Comparison of ENCODE assay signal across 1 cellular context in genomic region chr10:44259090-44259874, GRCh38.
A peak's percentile ranks its signal among the peaks of the same experiment; 100 is the strongest.
TF ChIP-seq lines count a peak whose summit lies in the region.

No MANE protein-coding gene starts in this region.

TF ChIP-seq in HepG2, 621 proteins besides CTCF, POLR2A, EP300 and RAD21 (continued from another document and continues in another):
- TF ChIP-seq NFIB (CRISPR knock-in tag; IDR thresholded peaks at IDR 0.05; ENCODE audit: borderline replicate concordance) (no peak; the same call in 1 of the 2 replicates), ZNF781 (CRISPR knock-in tag; IDR thresholded peaks at IDR 0.05; ENCODE audit: borderline replicate concordance, not compliant biosample characterization) (peak; percentile 57), NFYB (CRISPR knock-in tag; IDR thresholded peaks at IDR 0.05) (no peak; the same call in 1 of the 2 replicates), ZNF180 (CRISPR knock-in tag; IDR thresholded peaks at IDR 0.05; ENCODE audit: borderline replicate concordance, low read depth) (no peak), SPEN (CRISPR knock-in tag; IDR thresholded peaks at IDR 0.05; ENCODE audit: low read depth) (peak; percentile 85), GFI1 (CRISPR knock-in tag; IDR thresholded peaks at IDR 0.05; ENCODE audit: borderline replicate concordance) (peak; percentile 88), ZBTB4 (CRISPR knock-in tag; IDR thresholded peaks at IDR 0.05; ENCODE audit: borderline replicate concordance) (peak; percentile 97; the same call in 1 of the 2 replicates), ZMYM3 (CRISPR knock-in tag; IDR thresholded peaks at IDR 0.05) (peak; percentile 69), GABPB1 (CRISPR knock-in tag; IDR thresholded peaks at IDR 0.05) (peak; percentile 49; the same call in 1 of the 2 replicates), GZF1 (CRISPR knock-in tag; IDR thresholded peaks at IDR 0.05) (no peak), ZNF564 (CRISPR knock-in tag; IDR thresholded peaks at IDR 0.05) (peak; percentile 99), TBX3 (IDR thresholded peaks at IDR 0.05; ENCODE audit: borderline replicate concordance) (peak; percentile 84; the same call in 1 of the 2 replicates), ZNF644 (CRISPR knock-in tag; IDR thresholded peaks at IDR 0.05; ENCODE audit: low read depth) (peak; percentile 86), CENPT (CRISPR knock-in tag; IDR thresholded peaks at IDR 0.05; ENCODE audit: low read depth) (no peak), TARDBP (CRISPR knock-in tag; IDR thresholded peaks at IDR 0.05) (peak; percentile 97), PHB2 (IDR thresholded peaks at IDR 0.05; ENCODE audit: partially characterized antibody) (no peak), E2F2 (CRISPR knock-in tag; IDR thresholded peaks at IDR 0.05; ENCODE audit: borderline replicate concordance) (no peak), ZNF788 (CRISPR knock-in tag; IDR thresholded peaks at IDR 0.05; ENCODE audit: borderline replicate concordance) (peak; percentile 97; the same call in 1 of the 2 replicates), ZNF264 (CRISPR knock-in tag; IDR thresholded peaks at IDR 0.05) (peak; percentile 77), JDP2 (CRISPR knock-in tag; IDR thresholded peaks at IDR 0.05; ENCODE audit: borderline replicate concordance) (no peak), JARID2 (CRISPR knock-in tag; IDR thresholded peaks at IDR 0.05; ENCODE audit: insufficient replicate concordance) (peak; percentile 59), THAP11 (CRISPR knock-in tag; IDR thresholded peaks at IDR 0.05) (peak; percentile 80), ZFY (CRISPR knock-in tag; IDR thresholded peaks at IDR 0.05) (peak; percentile 60), HHEX (CRISPR knock-in tag; IDR thresholded peaks at IDR 0.05) (peak; percentile 70; the same call in 1 of the 2 replicates), ZNF12 (CRISPR knock-in tag; IDR thresholded peaks at IDR 0.05) (peak; percentile 71; the same call in 1 of the 2 replicates), NFYC (CRISPR knock-in tag; IDR thresholded peaks at IDR 0.05) (peak; percentile 37; the same call in 1 of the 2 replicates), RNF2 (conservative IDR thresholded peaks at IDR 0.05; ENCODE audit: low read depth) (peak; percentile 95), MTERF4 (CRISPR knock-in tag; IDR thresholded peaks at IDR 0.05) (no peak), KDM3A (CRISPR knock-in tag; IDR thresholded peaks at IDR 0.05; ENCODE audit: low read depth) (peak; percentile 76), NR2F2 (IDR thresholded peaks at IDR 0.05; ENCODE audit: borderline replicate concordance, low read depth) (peak; percentile 89; the same call in 1 of the 2 replicates), PHF8 (CRISPR knock-in tag; IDR thresholded peaks at IDR 0.05) (0 out of 2 replicates have a peak, but pooled peaks have one; percentile 23), ZNF577 (CRISPR knock-in tag; IDR thresholded peaks at IDR 0.05; ENCODE audit: borderline replicate concordance, low read depth) (no peak), FOXO1 (CRISPR knock-in tag; IDR thresholded peaks at IDR 0.05) (peak; percentile 99), ZNF792 (CRISPR knock-in tag; IDR thresholded peaks at IDR 0.05) (peak; percentile 74; the same call in 1 of the 2 replicates), ZNF674 (CRISPR knock-in tag; IDR thresholded peaks at IDR 0.05; ENCODE audit: low read depth) (no peak), ZNF234 (CRISPR knock-in tag; conservative IDR thresholded peaks at IDR 0.05) (no peak), CHD2 (IDR thresholded peaks at IDR 0.05; ENCODE audit: low read depth, low read length) (no peak), ZFP41 (CRISPR knock-in tag; IDR thresholded peaks at IDR 0.05; ENCODE audit: borderline replicate concordance) (0 out of 2 replicates have a peak, but pooled peaks have one; percentile 75), MAX (IDR thresholded peaks at IDR 0.05) (peak; percentile 97), ZNF605 (CRISPR knock-in tag; IDR thresholded peaks at IDR 0.05) (peak; percentile 97), NFE2 (CRISPR knock-in tag; IDR thresholded peaks at IDR 0.05) (no peak), ETV5 (CRISPR knock-in tag; IDR thresholded peaks at IDR 0.05; ENCODE audit: borderline replicate concordance) (peak; percentile 92), ZSCAN29 (CRISPR knock-in tag; conservative IDR thresholded peaks at IDR 0.05) (peak; percentile 90)
- TF ChIP-seq, protein P1, sequence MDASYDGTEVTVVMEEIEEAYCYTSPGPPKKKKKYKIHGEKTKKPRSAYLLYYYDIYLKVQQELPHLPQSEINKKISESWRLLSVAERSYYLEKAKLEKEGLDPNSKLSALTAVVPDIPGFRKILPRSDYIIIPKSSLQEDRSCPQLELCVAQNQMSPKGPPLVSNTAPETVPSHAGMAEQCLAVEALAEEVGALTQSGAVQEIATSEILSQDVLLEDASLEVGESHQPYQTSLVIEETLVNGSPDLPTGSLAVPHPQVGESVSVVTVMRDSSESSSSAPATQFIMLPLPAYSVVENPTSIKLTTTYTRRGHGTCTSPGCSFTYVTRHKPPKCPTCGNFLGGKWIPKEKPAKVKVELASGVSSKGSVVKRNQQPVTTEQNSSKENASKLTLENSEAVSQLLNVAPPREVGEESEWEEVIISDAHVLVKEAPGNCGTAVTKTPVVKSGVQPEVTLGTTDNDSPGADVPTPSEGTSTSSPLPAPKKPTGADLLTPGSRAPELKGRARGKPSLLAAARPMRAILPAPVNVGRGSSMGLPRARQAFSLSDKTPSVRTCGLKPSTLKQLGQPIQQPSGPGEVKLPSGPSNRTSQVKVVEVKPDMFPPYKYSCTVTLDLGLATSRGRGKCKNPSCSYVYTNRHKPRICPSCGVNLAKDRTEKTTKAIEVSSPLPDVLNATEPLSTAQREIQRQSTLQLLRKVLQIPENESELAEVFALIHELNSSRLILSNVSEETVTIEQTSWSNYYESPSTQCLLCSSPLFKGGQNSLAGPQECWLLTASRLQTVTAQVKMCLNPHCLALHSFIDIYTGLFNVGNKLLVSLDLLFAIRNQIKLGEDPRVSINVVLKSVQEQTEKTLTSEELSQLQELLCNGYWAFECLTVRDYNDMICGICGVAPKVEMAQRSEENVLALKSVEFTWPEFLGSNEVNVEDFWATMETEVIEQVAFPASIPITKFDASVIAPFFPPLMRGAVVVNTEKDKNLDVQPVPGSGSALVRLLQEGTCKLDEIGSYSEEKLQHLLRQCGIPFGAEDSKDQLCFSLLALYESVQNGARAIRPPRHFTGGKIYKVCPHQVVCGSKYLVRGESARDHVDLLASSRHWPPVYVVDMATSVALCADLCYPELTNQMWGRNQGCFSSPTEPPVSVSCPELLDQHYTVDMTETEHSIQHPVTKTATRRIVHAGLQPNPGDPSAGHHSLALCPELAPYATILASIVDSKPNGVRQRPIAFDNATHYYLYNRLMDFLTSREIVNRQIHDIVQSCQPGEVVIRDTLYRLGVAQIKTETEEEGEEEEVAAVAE (CRISPR knock-in tag; IDR thresholded peaks at IDR 0.05; ENCODE audit: borderline replicate concordance), result peak; percentile 82
- TF ChIP-seq, protein P2, sequence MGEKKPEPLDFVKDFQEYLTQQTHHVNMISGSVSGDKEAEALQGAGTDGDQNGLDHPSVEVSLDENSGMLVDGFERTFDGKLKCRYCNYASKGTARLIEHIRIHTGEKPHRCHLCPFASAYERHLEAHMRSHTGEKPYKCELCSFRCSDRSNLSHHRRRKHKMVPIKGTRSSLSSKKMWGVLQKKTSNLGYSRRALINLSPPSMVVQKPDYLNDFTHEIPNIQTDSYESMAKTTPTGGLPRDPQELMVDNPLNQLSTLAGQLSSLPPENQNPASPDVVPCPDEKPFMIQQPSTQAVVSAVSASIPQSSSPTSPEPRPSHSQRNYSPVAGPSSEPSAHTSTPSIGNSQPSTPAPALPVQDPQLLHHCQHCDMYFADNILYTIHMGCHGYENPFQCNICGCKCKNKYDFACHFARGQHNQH (CRISPR knock-in tag; IDR thresholded peaks at IDR 0.05), result peak; percentile 96
- TF ChIP-seq, protein P3, sequence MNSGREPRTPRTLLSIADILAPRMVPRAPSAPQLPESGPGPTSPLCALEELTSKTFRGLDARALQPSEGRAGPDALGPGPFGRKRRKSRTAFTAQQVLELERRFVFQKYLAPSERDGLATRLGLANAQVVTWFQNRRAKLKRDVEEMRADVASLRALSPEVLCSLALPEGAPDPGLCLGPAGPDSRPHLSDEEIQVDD (CRISPR knock-in tag; IDR thresholded peaks at IDR 0.05; ENCODE audit: borderline replicate concordance), result peak; percentile 36; the same call in 1 of the 2 replicates
- TF ChIP-seq, protein P4, sequence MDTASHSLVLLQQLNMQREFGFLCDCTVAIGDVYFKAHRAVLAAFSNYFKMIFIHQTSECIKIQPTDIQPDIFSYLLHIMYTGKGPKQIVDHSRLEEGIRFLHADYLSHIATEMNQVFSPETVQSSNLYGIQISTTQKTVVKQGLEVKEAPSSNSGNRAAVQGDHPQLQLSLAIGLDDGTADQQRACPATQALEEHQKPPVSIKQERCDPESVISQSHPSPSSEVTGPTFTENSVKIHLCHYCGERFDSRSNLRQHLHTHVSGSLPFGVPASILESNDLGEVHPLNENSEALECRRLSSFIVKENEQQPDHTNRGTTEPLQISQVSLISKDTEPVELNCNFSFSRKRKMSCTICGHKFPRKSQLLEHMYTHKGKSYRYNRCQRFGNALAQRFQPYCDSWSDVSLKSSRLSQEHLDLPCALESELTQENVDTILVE (CRISPR knock-in tag; IDR thresholded peaks at IDR 0.05), result peak; percentile 81
- TF ChIP-seq, protein P5, sequence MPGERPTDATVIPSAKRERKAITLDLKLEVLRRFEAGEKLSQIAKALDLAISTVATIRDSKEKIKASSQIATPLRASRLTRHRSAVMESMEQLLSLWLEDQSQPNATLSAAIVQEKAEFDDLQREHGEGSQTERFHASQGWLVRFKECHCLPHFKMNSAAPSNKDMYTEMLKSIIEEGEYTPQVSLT (CRISPR knock-in tag; IDR thresholded peaks at IDR 0.05; ENCODE audit: borderline replicate concordance, low read depth), result peak; percentile 79; the same call in 1 of the 2 replicates
- TF ChIP-seq, protein P6, sequence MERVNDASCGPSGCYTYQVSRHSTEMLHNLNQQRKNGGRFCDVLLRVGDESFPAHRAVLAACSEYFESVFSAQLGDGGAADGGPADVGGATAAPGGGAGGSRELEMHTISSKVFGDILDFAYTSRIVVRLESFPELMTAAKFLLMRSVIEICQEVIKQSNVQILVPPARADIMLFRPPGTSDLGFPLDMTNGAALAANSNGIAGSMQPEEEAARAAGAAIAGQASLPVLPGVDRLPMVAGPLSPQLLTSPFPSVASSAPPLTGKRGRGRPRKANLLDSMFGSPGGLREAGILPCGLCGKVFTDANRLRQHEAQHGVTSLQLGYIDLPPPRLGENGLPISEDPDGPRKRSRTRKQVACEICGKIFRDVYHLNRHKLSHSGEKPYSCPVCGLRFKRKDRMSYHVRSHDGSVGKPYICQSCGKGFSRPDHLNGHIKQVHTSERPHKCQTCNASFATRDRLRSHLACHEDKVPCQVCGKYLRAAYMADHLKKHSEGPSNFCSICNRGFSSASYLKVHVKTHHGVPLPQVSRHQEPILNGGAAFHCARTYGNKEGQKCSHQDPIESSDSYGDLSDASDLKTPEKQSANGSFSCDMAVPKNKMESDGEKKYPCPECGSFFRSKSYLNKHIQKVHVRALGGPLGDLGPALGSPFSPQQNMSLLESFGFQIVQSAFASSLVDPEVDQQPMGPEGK (CRISPR knock-in tag; IDR thresholded peaks at IDR 0.05), result peak; percentile 94
- TF ChIP-seq, protein P7, sequence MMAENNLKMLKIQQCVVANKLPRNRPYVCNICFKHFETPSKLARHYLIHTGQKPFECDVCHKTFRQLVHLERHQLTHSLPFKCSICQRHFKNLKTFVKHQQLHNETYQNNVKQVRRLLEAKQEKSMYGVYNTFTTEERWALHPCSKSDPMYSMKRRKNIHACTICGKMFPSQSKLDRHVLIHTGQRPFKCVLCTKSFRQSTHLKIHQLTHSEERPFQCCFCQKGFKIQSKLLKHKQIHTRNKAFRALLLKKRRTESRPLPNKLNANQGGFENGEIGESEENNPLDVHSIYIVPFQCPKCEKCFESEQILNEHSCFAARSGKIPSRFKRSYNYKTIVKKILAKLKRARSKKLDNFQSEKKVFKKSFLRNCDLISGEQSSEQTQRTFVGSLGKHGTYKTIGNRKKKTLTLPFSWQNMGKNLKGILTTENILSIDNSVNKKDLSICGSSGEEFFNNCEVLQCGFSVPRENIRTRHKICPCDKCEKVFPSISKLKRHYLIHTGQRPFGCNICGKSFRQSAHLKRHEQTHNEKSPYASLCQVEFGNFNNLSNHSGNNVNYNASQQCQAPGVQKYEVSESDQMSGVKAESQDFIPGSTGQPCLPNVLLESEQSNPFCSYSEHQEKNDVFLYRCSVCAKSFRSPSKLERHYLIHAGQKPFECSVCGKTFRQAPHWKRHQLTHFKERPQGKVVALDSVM (CRISPR knock-in tag; IDR thresholded peaks at IDR 0.05), result peak; percentile 70
